ENCODE assay signal across 9 cellular contexts in the genomic region with DNA sequence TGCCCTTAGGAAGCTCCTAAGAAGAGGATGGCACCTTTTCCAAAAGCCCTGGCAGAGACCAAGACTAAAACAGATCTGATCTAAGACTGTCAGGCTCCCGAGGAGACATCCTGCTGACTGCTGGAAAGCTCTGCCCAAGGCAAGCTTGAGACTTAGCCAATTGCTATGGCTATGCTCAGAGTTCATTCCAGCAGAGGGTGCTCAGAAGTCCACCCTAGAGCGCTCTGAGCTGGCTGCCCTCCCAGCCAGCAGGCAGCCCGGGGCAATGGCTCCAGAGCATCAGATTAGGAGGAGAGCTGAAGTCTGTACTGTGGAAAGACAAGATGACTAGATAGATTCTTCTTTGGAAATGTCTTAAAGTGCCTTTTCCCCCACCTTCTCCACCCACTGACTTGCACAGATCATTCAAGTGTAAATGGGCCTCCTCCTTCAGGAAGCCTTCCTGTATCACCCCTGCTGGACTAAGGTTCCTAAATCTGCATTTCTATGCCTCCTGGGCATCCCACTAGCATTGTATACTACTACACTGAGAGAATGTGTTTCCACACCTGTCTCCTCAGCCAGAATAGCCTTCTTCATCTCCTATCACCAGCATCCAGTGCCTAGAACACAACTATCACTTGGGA. TPM values are rescaled to one million over a fixed set of nuclear protein-coding genes. Genes with fewer than 3 reads are reported as not detected.
A peak's percentile ranks its signal among the peaks of the same experiment; 100 is the strongest.
DNase-seq lines count a peak whose midpoint lies in the region; ATAC-seq and TF ChIP-seq lines count a peak whose summit lies in the region.
"Had no signal": no experiment of that assay in that cellular context is flagged by ENCODE, and none has a peak within 500 bp of the region (broad histone marks: within the 10 kb centered on the region; RNA-seq: fewer than 3 reads in every experiment).

No MANE protein-coding gene starts in this region.

- H3K9ac ChIP-seq in HUES64 (ENCODE audit: low read depth, low read length) (no peak overlapping the region), iPS-18a (ENCODE audit: low read length) (no peak overlapping the region)

- ATAC-seq in upper lobe of right lung, result peak; percentile 44
- ATAC-seq in stimulated activated naive CD8-positive, alpha-beta T cell treated with anti-CD3 and anti-CD28 coated beads, Interleukin-15, Interleukin-2, amounts not matched to agents 100 U/mL and 50 U/mL, for 24 hours, result no peak

- H3K36me3 ChIP-seq in HUES64 (ENCODE audit: insufficient read depth, low read length), result no peaks in the 10 kb centered on the region
- H3K36me3 ChIP-seq in iPS-18a (ENCODE audit: control insufficient read depth, low read depth, low read length), result no peaks in the 10 kb centered on the region
- no peaks in the 10 kb centered on the region for H3K36me3 ChIP-seq in upper lobe of right lung
- no peaks in the 10 kb centered on the region for H3K36me3 ChIP-seq in spleen

- TF ChIP-seq POLR2A in spleen (IDR thresholded peaks at IDR 0.05), result no peak

- no peaks in the 10 kb centered on the region for H3K9me3 ChIP-seq in HUES64 (ENCODE audit: insufficient read depth, low read depth, low read length)
- no peaks in the 10 kb centered on the region for H3K9me3 ChIP-seq in iPS-18a (ENCODE audit: control insufficient read depth, low read depth, low read length)
- H3K9me3 ChIP-seq in upper lobe of right lung, result no peaks in the 10 kb centered on the region
- no peaks in the 10 kb centered on the region for H3K9me3 ChIP-seq in spleen

- H3K27me3 ChIP-seq in HUES64 (ENCODE audit: insufficient read depth, low read length) (no peaks in the 10 kb centered on the region), iPS-18a (ENCODE audit: control insufficient read depth, insufficient read depth, low read length) (no peaks in the 10 kb centered on the region), upper lobe of right lung (no peaks in the 10 kb centered on the region), dorsolateral prefrontal cortex (peaks cover 0 to 8% (median 0%) of the 10 kb centered on the region in 45 donors), spleen (replicated peaks in 1 of 7) (peaks cover 0 to 11% (median 0%) of the 10 kb centered on the region in 7 donors)

- DNase-seq in cerebellar cortex (ENCODE audit: low spot score), result peak; percentile 3
- DNase-seq in upper lobe of right lung, result no peak
- no peak for DNase-seq in dorsolateral prefrontal cortex
- DNase-seq in stimulated activated naive CD8-positive, alpha-beta T cell treated with anti-CD3 and anti-CD28 coated beads, Interleukin-15, Interleukin-2, amounts not matched to agents 100 U/mL and 50 U/mL, for 24 hours, result no peak
- no peak for DNase-seq in spleen
- DNase-seq: GF-D8, MM.1S had no signal

- H3K4me3 ChIP-seq in HUES64 (ENCODE audit: low read length) (no peak overlapping the region), iPS-18a (ENCODE audit: low read length) (peak overlapping the region; percentile 26), upper lobe of right lung (no peak overlapping the region), dorsolateral prefrontal cortex (no peak overlapping the region), spleen (no peak overlapping the region)

- H3K4me1 ChIP-seq in HUES64 (ENCODE audit: insufficient read depth, low read length) (peaks cover 24% of the 10 kb centered on the region), iPS-18a (ENCODE audit: control insufficient read depth, low read depth, low read length) (peaks cover 17% of the 10 kb centered on the region), upper lobe of right lung (peaks cover 34% of the 10 kb centered on the region), spleen (peaks cover 6 to 50% (median 21%) of the 10 kb centered on the region in 6 donors)

- 14% methylated on average over 3 of the region's 3 CpGs for WGBS in HUES64
- WGBS in spleen, 5 donors, result 37 to 55% (median 43%) methylated on average over 3 of the region's 3 CpGs

- intact Hi-C loops in upper lobe of right lung (cut with DNase I), result no loop called here
- intact Hi-C loops in dorsolateral prefrontal cortex (cut with DNase I), result no loop called here
- intact Hi-C loops in spleen (cut with DNase I; ENCODE audit: low total_unique reads), result no loop called here

- TF ChIP-seq CTCF in upper lobe of right lung (IDR thresholded peaks at IDR 0.05), result peak; percentile 19
- no peak for TF ChIP-seq CTCF in dorsolateral prefrontal cortex (IDR thresholded peaks at IDR 0.05 in 54 of 56, conservative IDR thresholded peaks at IDR 0.05 in 2 of 56; ENCODE audit: low read depth in 1 of 56, partially characterized antibody in 56 of 56)
- TF ChIP-seq CTCF in spleen (IDR thresholded peaks at IDR 0.05 in 8 of 11, conservative IDR thresholded peaks at IDR 0.05 in 3 of 11), result no peak

- H3K27ac ChIP-seq in HUES64 (ENCODE audit: low read depth, low read length) (peak overlapping the region; percentile 63; the same call in 1 of the 2 replicates), iPS-18a (ENCODE audit: low read length) (no peak overlapping the region), upper lobe of right lung (no peak overlapping the region), dorsolateral prefrontal cortex (no peak overlapping the region), spleen (peak overlapping the region in 2 of 8 donors; percentile 2 to 26)

RNA-seq across cellular contexts. Expression of gene LRRC55, which starts 23.4 kb away (rescaled TPM):
- polyA plus RNA-seq in HUES64 (2013, experiment 1 of 2), result 3.8 TPM
- 3.6 TPM for polyA plus RNA-seq in HUES64 (2013, experiment 2 of 2)
- total RNA-seq in upper lobe of right lung (not detected), dorsolateral prefrontal cortex (10 to 100 TPM in 31 of 120 experiments, 1 to 10 TPM in 89; 2.6 to 16.4 (median 8.3) TPM), spleen (1 to 10 TPM in 2 of 7 donors, under 1 TPM in 4, not detected in 1; 0.51 to 1.5 (median 0.62) TPM)
- under 1 TPM; 0.03 to 0.19 (median 0.04) TPM for polyA plus RNA-seq in spleen

RNA-seq across cellular contexts. Expression of gene APLNR, which starts 31.9 kb away (rescaled TPM):
- polyA plus RNA-seq in HUES64 (2013, experiment 1 of 2), result 26.6 TPM
- polyA plus RNA-seq in HUES64 (2013, experiment 2 of 2), result 21.2 TPM
- total RNA-seq in upper lobe of right lung, result 1.2 TPM
- total RNA-seq in dorsolateral prefrontal cortex, result 100 to 1,000 TPM in 15 of 120 experiments, 10 to 100 TPM in 101, 1 to 10 TPM in 4; 5.6 to 161 (median 44.4) TPM
- total RNA-seq in spleen, result 100 to 1,000 TPM in 5 of 7 donors, 10 to 100 TPM in 2; 55.9 to 319 (median 155) TPM
- polyA plus RNA-seq in spleen, result 10 to 100 TPM in 2 of 3 donors, 1 to 10 TPM in 1; 3.0 to 38.6 (median 10.8) TPM
